Comparison of ENCODE assay signal across 11 cellular contexts in the genomic region with DNA sequence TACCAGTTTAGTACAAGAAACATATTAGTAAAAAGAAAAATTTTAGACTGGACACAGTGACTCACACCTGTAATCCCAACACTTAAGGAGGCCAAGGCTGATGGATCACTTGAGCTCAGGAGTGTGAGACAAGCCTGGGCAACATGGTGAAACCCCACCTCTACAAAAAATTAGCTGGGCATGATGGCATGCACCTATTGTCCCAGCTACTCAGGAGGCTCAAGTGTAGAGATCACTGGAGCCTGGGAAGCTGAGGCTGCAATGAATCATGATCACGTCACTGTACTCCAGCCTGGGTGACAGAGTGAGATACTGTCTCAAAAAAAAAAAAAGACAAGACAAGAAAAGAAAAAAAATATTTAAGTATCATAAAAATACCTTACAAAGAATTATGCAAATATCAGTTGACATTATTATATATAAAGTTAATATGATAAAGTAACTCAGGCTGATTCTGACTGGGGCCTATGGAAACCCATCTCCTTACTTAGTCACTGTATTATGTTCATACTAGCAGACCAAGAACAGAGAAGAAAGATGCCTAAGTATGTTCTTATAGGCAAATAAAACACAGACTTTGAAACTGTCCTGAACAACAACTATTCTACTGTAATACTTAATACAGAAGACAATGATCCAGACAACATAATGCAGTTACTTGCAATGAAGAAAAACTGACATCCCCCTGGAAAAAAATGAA. TPM values are rescaled to one million over a fixed set of nuclear protein-coding genes. Genes with fewer than 3 reads are reported as not detected.
DNase-seq lines count a peak whose midpoint lies in the region; ATAC-seq and TF ChIP-seq lines count a peak whose summit lies in the region.
"Had no signal": no experiment of that assay in that cellular context is flagged by ENCODE, and none has a peak within 500 bp of the region (broad histone marks: within the 10 kb centered on the region; RNA-seq: fewer than 3 reads in every experiment).

No MANE protein-coding gene starts in this region.

- CTCF ChIA-PET in Panc1 (lab: Charles Lee), result interaction anchor here (0.7 kb wide), 1 partner anchor 20 kb away, joined by 5 read pairs; no protein-coding TSS in a partner anchor

- in situ Hi-C loops in Panc1 (cut with HindIII; ENCODE audit: low pct_unique_long_range_greater_than_20kb, low sequenced_read_pairs), result no loop called here

- TF ChIP-seq CTCF in Panc1 (IDR thresholded peaks at IDR 0.05) (no peak), epithelial cell of esophagus (IDR thresholded peaks at IDR 0.05; ENCODE audit: insufficient read depth, low read depth, low read length, missing control alignments) (no peak)

- ATAC-seq in Panc1, result 0 out of 2 replicates have a peak, but pooled peaks have one; percentile 48
- ATAC-seq: stimulated activated memory B cell treated with anti-CD40 and anti-IgM and Interleukin-4, amounts not matched to agents 10 μg/mL and 1 μg/mL and 100 μg/mL, for 72 hours had no signal

- BruUV-seq in Panc1 (replicated peaks; lab: Mats Ljungman, UMichigan), result no TSS peak

- intact Hi-C loops in Panc1 (cut with micrococcal nuclease; ENCODE audit: unreplicated experiment), result no loop called here

- no peaks in the 10 kb centered on the region for H3K27me3 ChIP-seq in Panc1 (ENCODE audit: control insufficient read depth, insufficient read depth, low read length)
- H3K27me3 ChIP-seq: ovary had no signal

- no peaks in the 10 kb centered on the region for H3K9me3 ChIP-seq in Panc1 (ENCODE audit: control insufficient read depth, insufficient read depth, low read depth, low read length)
- H3K9me3 ChIP-seq: ovary had no signal

- H3K4me3 ChIP-seq in Panc1 (ENCODE audit: low read depth in 2 of 2, low read length in 2 of 2), result no peak overlapping the region
- no peak overlapping the region for H3K4me3 ChIP-seq in epithelial cell of esophagus (ENCODE audit: low read length)
- H3K4me3 ChIP-seq in skeletal muscle cell (ENCODE audit: low read depth, low read length), result no peak overlapping the region
- H3K4me3 ChIP-seq: ovary had no signal

- H3K27ac ChIP-seq in Panc1 (ENCODE audit: low read length), result no peak overlapping the region
- H3K27ac ChIP-seq: ovary had no signal

- POLR2A ChIA-PET in Panc1 (lab: Charles Lee), result interaction anchor here (0.6 kb wide), 1 partner anchor 118 kb away, joined by 3 read pairs; no protein-coding TSS in a partner anchor

- no peaks in the 10 kb centered on the region for H3K36me3 ChIP-seq in Panc1 (ENCODE audit: control insufficient read depth, insufficient read depth, low read length)
- H3K36me3 ChIP-seq: ovary had no signal

- DNase-seq in HT1080 (ENCODE audit: low read depth) (peak; percentile 93), Panc1 (ENCODE audit: low read depth, low spot score) (peak; percentile 5), epithelial cell of esophagus (ENCODE audit: low read depth) (peak; percentile 99), skeletal muscle cell (ENCODE audit: low read depth) (peak; percentile 11), AG08395 (ENCODE audit: low spot score) (no peak), GDM1 (lab: John Stamatoyannopoulos, UW) (no peak), HUDEP-2 (lab: John Stamatoyannopoulos, UW; ENCODE audit: unreplicated experiment in 76 of 76) (no peak)
- DNase-seq: DND-41; ovary; stimulated activated CD4-positive, alpha-beta T cell treated with anti-CD3 and anti-CD28 coated beads, Interleukin-1b, Interleukin-23, amount 100 ng/mL, for 48 hours had no signal

- no peaks in the 10 kb centered on the region for H3K4me1 ChIP-seq in Panc1 (ENCODE audit: control insufficient read depth, insufficient read depth, low read length)

RNA-seq across cellular contexts. Expression of gene FAM168A, which starts 27.3 kb away (rescaled TPM):
- 17.1 and 20.3 TPM in 2 replicates for total RNA-seq in HT1080 (2014; rRNA removed; shearing (Covaris generic))
- polyA plus RNA-seq in HT1080 (2015; cell fraction: cytosol; rRNA removed), result 15.4 and 19.8 TPM in 2 replicates
- polyA plus RNA-seq in HT1080 (2015; cell fraction: nucleus; rRNA removed), result 29.4 and 31.3 TPM in 2 replicates
- total RNA-seq in Panc1 (2021; ENCODE audit: unreplicated experiment), result 62.8 TPM
- 45.6 TPM for polyA plus RNA-seq in Panc1 (2012; ENCODE audit: insufficient read length)

Comparison
In these comparisons a context has a peak if more than half of its experiments do, and no peak if none do; other contexts are left out.
1. DNase-seq: peak in HT1080 (single experiment), Panc1 (single experiment), epithelial cell of esophagus (single experiment) and skeletal muscle cell (single experiment); none in AG08395 (single experiment), GDM1 (single experiment) and HUDEP-2 (0 of 76).